In the genomic region with DNA sequence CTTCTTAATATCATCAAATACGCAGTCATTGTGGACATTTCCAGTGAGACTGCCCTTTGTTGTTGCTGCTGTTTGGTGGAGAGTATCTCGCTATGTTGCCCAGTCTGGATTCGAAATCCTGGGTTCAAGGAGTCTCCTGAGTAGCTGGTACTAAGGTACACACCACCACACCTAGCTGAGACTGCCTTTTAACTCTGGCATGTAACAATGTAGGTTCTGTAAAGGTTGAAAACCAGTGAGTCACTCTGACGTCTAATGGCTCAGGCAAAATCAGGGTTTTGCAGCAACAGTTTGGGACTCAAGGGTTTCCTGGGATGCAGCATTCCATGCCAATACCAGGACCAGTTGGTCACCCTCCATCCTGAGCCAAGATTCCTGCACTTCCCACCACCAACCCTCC, we compare ENCODE assay signal across 1 cellular context.
TF ChIP-seq lines count a peak whose summit lies in the region.

No MANE protein-coding gene starts in this region.

TF ChIP-seq in HCT116, 20 proteins besides CTCF, POLR2A, EP300 and RAD21 (continued from another document):
- TF ChIP-seq, protein P1, sequence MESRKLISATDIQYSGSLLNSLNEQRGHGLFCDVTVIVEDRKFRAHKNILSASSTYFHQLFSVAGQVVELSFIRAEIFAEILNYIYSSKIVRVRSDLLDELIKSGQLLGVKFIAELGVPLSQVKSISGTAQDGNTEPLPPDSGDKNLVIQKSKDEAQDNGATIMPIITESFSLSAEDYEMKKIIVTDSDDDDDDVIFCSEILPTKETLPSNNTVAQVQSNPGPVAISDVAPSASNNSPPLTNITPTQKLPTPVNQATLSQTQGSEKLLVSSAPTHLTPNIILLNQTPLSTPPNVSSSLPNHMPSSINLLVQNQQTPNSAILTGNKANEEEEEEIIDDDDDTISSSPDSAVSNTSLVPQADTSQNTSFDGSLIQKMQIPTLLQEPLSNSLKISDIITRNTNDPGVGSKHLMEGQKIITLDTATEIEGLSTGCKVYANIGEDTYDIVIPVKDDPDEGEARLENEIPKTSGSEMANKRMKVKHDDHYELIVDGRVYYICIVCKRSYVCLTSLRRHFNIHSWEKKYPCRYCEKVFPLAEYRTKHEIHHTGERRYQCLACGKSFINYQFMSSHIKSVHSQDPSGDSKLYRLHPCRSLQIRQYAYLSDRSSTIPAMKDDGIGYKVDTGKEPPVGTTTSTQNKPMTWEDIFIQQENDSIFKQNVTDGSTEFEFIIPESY (IDR thresholded peaks at IDR 0.05; ENCODE audit: extremely low read depth, insufficient replicate concordance, low read length) = no peak
